ENCODE assay signal across 10 cellular contexts in genomic region chr2:66440692-66441091, GRCh38. TPM values are rescaled to one million over a fixed set of nuclear protein-coding genes. Genes with fewer than 3 reads are reported as not detected.
A peak's percentile ranks its signal among the peaks of the same experiment; 100 is the strongest.
DNase-seq lines count a peak whose midpoint lies in the region; ATAC-seq and TF ChIP-seq lines count a peak whose summit lies in the region.
"Had no signal": no experiment of that assay in that cellular context is flagged by ENCODE, and none has a peak within 500 bp of the region (broad histone marks: within the 10 kb centered on the region; RNA-seq: fewer than 3 reads in every experiment).

No MANE protein-coding gene starts in this region.

- DNase-seq in MM.1S, result no peak
- peak; percentile 26 for DNase-seq in endothelial cell (ENCODE audit: low spot score)
- no peak for DNase-seq in mesothelial cell of epicardium (ENCODE audit: low spot score in 2 of 2, unreplicated experiment in 2 of 2)
- no peak for DNase-seq in thoracic aorta (ENCODE audit: low spot score)
- DNase-seq in naive thymus-derived CD4-positive, alpha-beta T cell, result no peak
- no peak for DNase-seq in iPS-NIHi7 (ENCODE audit: extremely low spot score)
- DNase-seq in stimulated activated CD4-positive, alpha-beta T cell treated with anti-CD3 and anti-CD28 coated beads, Interleukin-1b, Interleukin-23, amount 100 ng/mL, for 48 hours, result no peak
- DNase-seq: NCI-H1092; stimulated activated naive CD8-positive, alpha-beta T cell treated with anti-CD3 and anti-CD28 coated beads, Interleukin-15, amount 100 ng/mL, for 72 hours had no signal

- ATAC-seq in thoracic aorta (ENCODE audit: insufficient number of reproducible peaks, low FRiP score, low read depth) (no peak), GM19467 (IDR thresholded peaks at IDR 0.05; ENCODE audit: unreplicated experiment) (no peak)
- no peak for ATAC-seq in naive thymus-derived CD4-positive, alpha-beta T cell
- ATAC-seq: stimulated activated naive CD8-positive, alpha-beta T cell treated with anti-CD3 and anti-CD28 coated beads, Interleukin-15, amount 100 ng/mL, for 72 hours had no signal

- H3K27ac Mint-ChIP-seq in endothelial cell (ENCODE audit: unreplicated experiment) (no peak overlapping the region), mesothelial cell of epicardium (peak overlapping the region; percentile 100)
- no peak overlapping the region for H3K27ac Mint-ChIP-seq in naive thymus-derived CD4-positive, alpha-beta T cell

- intact Hi-C loops in naive thymus-derived CD4-positive, alpha-beta T cell (cut with micrococcal nuclease), result no loop called here

- TF ChIP-seq CTCF in MM.1S (IDR thresholded peaks at IDR 0.05; ENCODE audit: low read length) (no peak), endothelial cell (IDR thresholded peaks at IDR 0.05; ENCODE audit: unreplicated experiment) (no peak), mesothelial cell of epicardium (IDR thresholded peaks at IDR 0.05; ENCODE audit: unreplicated experiment) (no peak), thoracic aorta (IDR thresholded peaks at IDR 0.05) (no peak)

- no peaks in the 10 kb centered on the region for H3K27me3 ChIP-seq in MM.1S (replicated peaks; ENCODE audit: insufficient read depth, low read length)
- no peaks in the 10 kb centered on the region for H3K27me3 ChIP-seq in thoracic aorta (replicated peaks; ENCODE audit: insufficient read depth)
- H3K27me3 ChIP-seq in naive thymus-derived CD4-positive, alpha-beta T cell (ENCODE audit: control insufficient read depth in 2 of 2, insufficient read depth in 2 of 2, low read length in 2 of 2), result peaks cover 0 to 4% of the 10 kb centered on the region in 2 donors

- H4K20me1 ChIP-seq in MM.1S (ENCODE audit: insufficient read depth, low read length), result no peaks in the 10 kb centered on the region

- H3K27ac ChIP-seq in MM.1S (ENCODE audit: low read length) (no peak overlapping the region), thoracic aorta (peak overlapping the region; percentile 99 to 100)
- no peak overlapping the region for H3K27ac ChIP-seq in naive thymus-derived CD4-positive, alpha-beta T cell (ENCODE audit: low read depth, low read length)

- H3K4me1 Mint-ChIP-seq in endothelial cell (ENCODE audit: unreplicated experiment) (peaks cover 32% of the 10 kb centered on the region), mesothelial cell of epicardium (peaks cover 54% of the 10 kb centered on the region)
- H3K4me1 Mint-ChIP-seq in naive thymus-derived CD4-positive, alpha-beta T cell, result peaks cover 2 to 15% (median 7%) of the 10 kb centered on the region in 7 donors

- H3F3A ChIP-seq in MM.1S (ENCODE audit: insufficient read depth, low read length), result peaks cover 12% of the 10 kb centered on the region

- no peak overlapping the region for H2AFZ ChIP-seq in MM.1S (ENCODE audit: low read length)

- H3K9me2 ChIP-seq in MM.1S (replicated peaks; ENCODE audit: insufficient read depth, low read length), result no peaks in the 10 kb centered on the region

- peaks cover 37% of the 10 kb centered on the region for H3K27me3 Mint-ChIP-seq in endothelial cell (ENCODE audit: unreplicated experiment)
- no peaks in the 10 kb centered on the region for H3K27me3 Mint-ChIP-seq in mesothelial cell of epicardium (ENCODE audit: low read depth)
- peaks cover 59 to 80% (median 74%) of the 10 kb centered on the region in 5 donors for H3K27me3 Mint-ChIP-seq in naive thymus-derived CD4-positive, alpha-beta T cell

- CTCF ChIA-PET in naive thymus-derived CD4-positive, alpha-beta T cell (lab: Charles Lee), result no interaction called here

- H3K9me3 Mint-ChIP-seq in endothelial cell (ENCODE audit: unreplicated experiment), result no peaks in the 10 kb centered on the region
- no peaks in the 10 kb centered on the region for H3K9me3 Mint-ChIP-seq in mesothelial cell of epicardium
- peaks cover 0 to 4% (median 0%) of the 10 kb centered on the region in 11 donors for H3K9me3 Mint-ChIP-seq in naive thymus-derived CD4-positive, alpha-beta T cell
- H3K9me3 Mint-ChIP-seq: stimulated activated naive CD8-positive, alpha-beta T cell treated with anti-CD3 and anti-CD28 coated beads, Interleukin-15, amount 100 ng/mL, for 72 hours had no signal

- H3K9ac ChIP-seq in MM.1S (ENCODE audit: low read length), result peak overlapping the region; percentile 10; the same call in 1 of the 2 replicates

- H3K36me3 Mint-ChIP-seq in endothelial cell (ENCODE audit: low read depth, unreplicated experiment) (peaks cover 3% of the 10 kb centered on the region), mesothelial cell of epicardium (peaks cover 62% of the 10 kb centered on the region)
- H3K36me3 Mint-ChIP-seq in naive thymus-derived CD4-positive, alpha-beta T cell, result no peaks in the 10 kb centered on the region

- H3K79me2 ChIP-seq in MM.1S (ENCODE audit: low read length), result peaks cover 97% of the 10 kb centered on the region

- H3K4me1 ChIP-seq in MM.1S (ENCODE audit: low read length), result no peaks in the 10 kb centered on the region
- peaks cover 0 to 26% of the 10 kb centered on the region in 2 donors for H3K4me1 ChIP-seq in thoracic aorta (ENCODE audit: control insufficient read depth in 1 of 2, low read depth in 2 of 2)
- H3K4me1 ChIP-seq in naive thymus-derived CD4-positive, alpha-beta T cell (ENCODE audit: control insufficient read depth in 2 of 2, insufficient read depth in 2 of 2, low read length in 2 of 2), result no peaks in the 10 kb centered on the region

- POLR2A ChIA-PET in naive thymus-derived CD4-positive, alpha-beta T cell (lab: Charles Lee), result no interaction called here

- H3K4me3 ChIP-seq in MM.1S (ENCODE audit: low read length) (no peak overlapping the region; the same call in 1 of the 2 replicates), thoracic aorta (peak overlapping the region; percentile 75)
- no peak overlapping the region for H3K4me3 ChIP-seq in naive thymus-derived CD4-positive, alpha-beta T cell (ENCODE audit: low read length)

- H3K9me3 ChIP-seq in MM.1S (replicated peaks; ENCODE audit: insufficient read depth, low read length) (no peaks in the 10 kb centered on the region), thoracic aorta (no peaks in the 10 kb centered on the region)
- H3K9me3 ChIP-seq in naive thymus-derived CD4-positive, alpha-beta T cell (ENCODE audit: control insufficient read depth in 2 of 3, low read length in 3 of 3), result no peaks in the 10 kb centered on the region

- peak overlapping the region; percentile 92 for H3K4me3 Mint-ChIP-seq in endothelial cell (ENCODE audit: unreplicated experiment)
- peak overlapping the region; percentile 88 for H3K4me3 Mint-ChIP-seq in mesothelial cell of epicardium
- H3K4me3 Mint-ChIP-seq in naive thymus-derived CD4-positive, alpha-beta T cell, result no peak overlapping the region

- H3K36me3 ChIP-seq in MM.1S (replicated peaks; ENCODE audit: insufficient read depth, low read length), result 0 out of 2 replicates have a peak, but pooled peaks cover 5% of the 10 kb centered on the region
- no peaks in the 10 kb centered on the region for H3K36me3 ChIP-seq in thoracic aorta
- no peaks in the 10 kb centered on the region for H3K36me3 ChIP-seq in naive thymus-derived CD4-positive, alpha-beta T cell (ENCODE audit: control insufficient read depth in 2 of 3, insufficient read depth in 3 of 3, low read length in 3 of 3)

- H3K4me2 ChIP-seq in MM.1S (ENCODE audit: low read depth, low read length), result peak overlapping the region; percentile 87; the same call in 1 of the 2 replicates

RNA-seq across cellular contexts. Expression of gene MEIS1, which starts 5.8 kb away (rescaled TPM):
- total RNA-seq in endothelial cell (ENCODE audit: unreplicated experiment) (13.3 TPM), mesothelial cell of epicardium (305 to 324 TPM (median 317 TPM) in 3 replicates), thoracic aorta (10 to 100 TPM; 29.4 to 58.4 TPM)
- 1 to 10 TPM in 1 of 5 experiments, under 1 TPM in 2, not detected in 2; 0.05 to 5.6 (median 0.56) TPM for total RNA-seq in naive thymus-derived CD4-positive, alpha-beta T cell
- polyA plus RNA-seq in naive thymus-derived CD4-positive, alpha-beta T cell, result not detected

Comparison
In these comparisons a context has a peak if more than half of its experiments do, and no peak if none do; other contexts are left out.
1. H3K27ac ChIP-seq: peak in thoracic aorta (2 of 2); none in MM.1S (single experiment) and naive thymus-derived CD4-positive, alpha-beta T cell (single experiment).
2. H3K4me3 Mint-ChIP-seq: peak in endothelial cell (single experiment) and mesothelial cell of epicardium (single experiment); none in naive thymus-derived CD4-positive, alpha-beta T cell (0 of 10).